Comparison of ENCODE assay signal across 26 cellular contexts in the genomic region with DNA sequence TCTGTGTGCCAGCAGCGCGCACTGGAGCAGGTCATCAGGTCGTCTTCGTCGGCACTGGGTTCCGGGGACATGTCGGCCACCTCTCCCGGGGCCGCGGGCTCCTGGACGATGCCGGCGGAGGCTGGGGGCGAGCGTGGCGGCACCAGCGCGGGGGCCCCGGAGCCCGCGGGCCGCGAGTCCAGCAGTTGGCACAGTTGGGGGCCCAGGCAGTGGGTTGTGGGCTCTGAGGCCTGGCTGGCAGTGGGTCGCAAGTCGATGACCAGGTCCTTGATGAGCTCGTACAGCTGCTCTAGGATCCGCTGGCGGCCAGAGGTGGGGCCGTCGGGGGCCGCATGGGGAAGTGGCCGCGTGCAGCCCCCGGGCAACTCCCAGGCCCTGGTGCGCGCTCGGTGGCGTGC.
"Had no signal": no experiment of that assay in that cellular context is flagged by ENCODE, and none has a peak within 500 bp of the region (broad histone marks: within the 10 kb centered on the region; RNA-seq: fewer than 3 reads in every experiment).

No MANE protein-coding gene starts in this region.

- H3K36me3 ChIP-seq: left lung, lower lobe of right lung, neutrophil, ovary, right atrium auricular region, right lobe of liver, tibial nerve had no signal

- H3K27ac ChIP-seq: left lung, lower lobe of right lung, neutrophil, ovary, right atrium auricular region, right lobe of liver, skin epidermis, tibial nerve had no signal

- H3K4me1 Mint-ChIP-seq: naive thymus-derived CD8-positive, alpha-beta T cell; nephron; neural crest cell; stimulated activated naive B cell treated with anti-CD40 and anti-IgM and Interleukin-4, amounts not matched to agents 10 μg/mL and 1 μg/mL and 100 μg/mL, for 72 hours had no signal

- H3K4me3 Mint-ChIP-seq: naive thymus-derived CD8-positive, alpha-beta T cell; nephron; neural crest cell; stimulated activated naive B cell treated with anti-CD40 and anti-IgM and Interleukin-4, amounts not matched to agents 10 μg/mL and 1 μg/mL and 100 μg/mL, for 72 hours; stimulated activated naive CD8-positive, alpha-beta T cell treated with anti-CD3 and anti-CD28 coated beads, Interleukin-15, Interleukin-2, amounts not matched to agents 100 ng/mL and 50 ng/mL, for 24 hours; type B pancreatic cell had no signal

- ATAC-seq: left colon; left lung; lower lobe of right lung; naive thymus-derived CD8-positive, alpha-beta T cell; right lobe of liver; stimulated activated naive B cell treated with anti-CD40 and anti-IgM and Interleukin-4, amounts not matched to agents 10 μg/mL and 1 μg/mL and 100 μg/mL, for 72 hours had no signal

- DNase-seq: head of caudate nucleus; hippocampal formation; left colon; lower lobe of right lung; mammary epithelial cell; mesenchymal stem cell; naive thymus-derived CD8-positive, alpha-beta T cell; occipital lobe; ovary; right lobe of liver; stimulated activated CD4-positive, alpha-beta T cell treated with anti-CD3 and anti-CD28 coated beads, Interleukin-12 subunit alpha, Interleukin-12 subunit beta, amount 100 ng/mL, for 4 hours; stimulated activated CD4-positive, alpha-beta T cell treated with anti-CD3 and anti-CD28 coated beads, Interleukin-15, amount 100 ng/mL, for 24 hours; stimulated activated CD4-positive, alpha-beta T cell treated with anti-CD3 and anti-CD28 coated beads, Interleukin-2, amount 100 ng/mL, for 24 hours; stimulated activated CD4-positive, alpha-beta T cell treated with anti-CD3 and anti-CD28 coated beads, Interleukin-4, amount 100 ng/mL, for 1 hour; stimulated activated naive B cell treated with anti-CD40 and anti-IgM and Interleukin-4, amounts not matched to agents 10 μg/mL and 1 μg/mL and 100 μg/mL, for 72 hours; substantia nigra had no signal

- H3K27ac Mint-ChIP-seq: nephron; progenitor cell of endocrine pancreas; stimulated activated naive B cell treated with anti-CD40 and anti-IgM and Interleukin-4, amounts not matched to agents 10 μg/mL and 1 μg/mL and 100 μg/mL, for 72 hours; stimulated activated naive CD8-positive, alpha-beta T cell treated with anti-CD3 and anti-CD28 coated beads, Interleukin-15, Interleukin-2, amounts not matched to agents 100 ng/mL and 50 ng/mL, for 24 hours; type B pancreatic cell had no signal

- H3K36me3 Mint-ChIP-seq: naive thymus-derived CD8-positive, alpha-beta T cell; type B pancreatic cell had no signal

- H3K9me3 ChIP-seq: lower lobe of right lung, neutrophil, ovary, right atrium auricular region, right lobe of liver had no signal

- H3K27me3 Mint-ChIP-seq: progenitor cell of endocrine pancreas; stimulated activated naive CD8-positive, alpha-beta T cell treated with anti-CD3 and anti-CD28 coated beads, Interleukin-15, Interleukin-2, amounts not matched to agents 100 ng/mL and 50 ng/mL, for 24 hours; type B pancreatic cell had no signal

- H3K4me3 ChIP-seq: left lung, lower lobe of right lung, ovary, right atrium auricular region, right lobe of liver, skin epidermis, tibial nerve had no signal

- H3K27me3 ChIP-seq: ovary, right atrium auricular region, right lobe of liver, tibial nerve had no signal

- H3K4me1 ChIP-seq: left lung, lower lobe of right lung, right atrium auricular region, right lobe of liver, tibial nerve had no signal

- H3K9me3 Mint-ChIP-seq: neural crest cell; stimulated activated naive CD8-positive, alpha-beta T cell treated with anti-CD3 and anti-CD28 coated beads, Interleukin-15, Interleukin-2, amounts not matched to agents 100 ng/mL and 50 ng/mL, for 24 hours; type B pancreatic cell had no signal
